Comparison of ENCODE assay signal across 8 cellular contexts in genomic region chr1:213988639-213989070, GRCh38. TPM values are rescaled to one million over a fixed set of nuclear protein-coding genes. Genes with fewer than 3 reads are reported as not detected.
A peak's percentile ranks its signal among the peaks of the same experiment; 100 is the strongest.
DNase-seq lines count a peak whose midpoint lies in the region; ATAC-seq and TF ChIP-seq lines count a peak whose summit lies in the region.

No MANE protein-coding gene starts in this region.

- no peaks in the 10 kb centered on the region for H3K36me3 ChIP-seq in CD8-positive, alpha-beta T cell (ENCODE audit: insufficient read depth, low read length)
- H3K36me3 ChIP-seq in KOPT-K1 (ENCODE audit: insufficient read depth, low read length), result no peaks in the 10 kb centered on the region
- no peaks in the 10 kb centered on the region for H3K36me3 ChIP-seq in thoracic aorta

- peak overlapping the region; percentile 86 for H3K4me3 Mint-ChIP-seq in CD8-positive, alpha-beta T cell
- peak overlapping the region; percentile 93 to 98 (median 96) for H3K4me3 Mint-ChIP-seq in brain

- peak overlapping the region; percentile 43 for H3K4me3 ChIP-seq in CD8-positive, alpha-beta T cell (ENCODE audit: low read depth, low read length)
- H3K4me3 ChIP-seq in thoracic aorta, result peak overlapping the region; percentile 78

- peaks cover 78% of the 10 kb centered on the region for H3K27me3 Mint-ChIP-seq in CD8-positive, alpha-beta T cell (ENCODE audit: low read depth)
- peaks cover 100% of the 10 kb centered on the region for H3K27me3 Mint-ChIP-seq in brain

- no peaks in the 10 kb centered on the region for H3K36me3 Mint-ChIP-seq in CD8-positive, alpha-beta T cell
- no peaks in the 10 kb centered on the region for H3K36me3 Mint-ChIP-seq in brain

- peaks cover 21% of the 10 kb centered on the region for H3K4me1 ChIP-seq in CD8-positive, alpha-beta T cell (ENCODE audit: insufficient read depth, low read length)
- peaks cover 11 to 37% of the 10 kb centered on the region in 2 donors for H3K4me1 ChIP-seq in thoracic aorta (ENCODE audit: control insufficient read depth in 1 of 2, low read depth in 2 of 2)

- TF ChIP-seq CTCF in CD8-positive, alpha-beta T cell (IDR thresholded peaks at IDR 0.05), result no peak
- no peak for TF ChIP-seq CTCF in brain (conservative IDR thresholded peaks at IDR 0.05)
- no peak for TF ChIP-seq CTCF in thoracic aorta (IDR thresholded peaks at IDR 0.05)

- H3K27ac ChIP-seq in CD8-positive, alpha-beta T cell (ENCODE audit: low read depth, low read length), result no peak overlapping the region
- H3K27ac ChIP-seq in KOPT-K1 (ENCODE audit: low read depth, low read length, poor library complexity, severe bottlenecking) (peak overlapping the region; percentile 54), thoracic aorta (peak overlapping the region in 1 of 2 donors; percentile 53)

- DNase-seq in CD8-positive, alpha-beta T cell, result no peak
- peak; percentile 80 for DNase-seq in left kidney (ENCODE audit: low read depth, low spot score)
- DNase-seq in thoracic aorta (ENCODE audit: low spot score), result no peak
- no peak for DNase-seq in NOMO-1 treated with dmso at 0.1 percent for 144 hours (lab: John Stamatoyannopoulos, UW; ENCODE audit: unreplicated experiment)

- peaks cover 37% of the 10 kb centered on the region for H3K4me1 Mint-ChIP-seq in CD8-positive, alpha-beta T cell (ENCODE audit: low read depth)
- H3K4me1 Mint-ChIP-seq in brain, result peaks cover 82% of the 10 kb centered on the region

- no peak for ATAC-seq in CD8-positive, alpha-beta T cell
- no peak for ATAC-seq in thoracic aorta (ENCODE audit: insufficient number of reproducible peaks, low FRiP score, low read depth)
- ATAC-seq in GM18870 (IDR thresholded peaks at IDR 0.05; ENCODE audit: unreplicated experiment), result no peak
- ATAC-seq in GM21390 (IDR thresholded peaks at IDR 0.05; ENCODE audit: unreplicated experiment), result no peak

- peaks cover 34% of the 10 kb centered on the region for H3K27me3 ChIP-seq in CD8-positive, alpha-beta T cell (ENCODE audit: insufficient read depth, low read length)
- H3K27me3 ChIP-seq in thoracic aorta (replicated peaks; ENCODE audit: insufficient read depth), result peaks cover 23% of the 10 kb centered on the region

- CTCF ChIA-PET in CD8-positive, alpha-beta T cell (lab: Charles Lee), result no interaction called here

- POLR2A ChIA-PET in CD8-positive, alpha-beta T cell (lab: Charles Lee), result no interaction called here

- no peaks in the 10 kb centered on the region for H3K9me3 Mint-ChIP-seq in CD8-positive, alpha-beta T cell
- peaks cover 0 to 3% (median 0%) of the 10 kb centered on the region in 5 experiments for H3K9me3 Mint-ChIP-seq in brain

- H3K27ac Mint-ChIP-seq in CD8-positive, alpha-beta T cell, result peak overlapping the region; percentile 9
- H3K27ac Mint-ChIP-seq in brain, result peak overlapping the region; percentile 90 to 99 (median 95)

- no peaks in the 10 kb centered on the region for H3K9me3 ChIP-seq in CD8-positive, alpha-beta T cell (ENCODE audit: low read length)
- H3K9me3 ChIP-seq in KOPT-K1 (ENCODE audit: insufficient read depth, low read length, poor library complexity, severe bottlenecking) (no peaks in the 10 kb centered on the region), thoracic aorta (no peaks in the 10 kb centered on the region)

- intact Hi-C loops in CD8-positive, alpha-beta T cell (cut with DNase I, micrococcal nuclease), result loop anchor here in 1 of 2 experiments (5.0 to 10.0 kb wide), 2 partner anchors 134 to 316 kb away; no protein-coding TSS in a partner anchor

RNA-seq across cellular contexts. Expression of gene PROX1, which starts 0.9 kb away (rescaled TPM):
- not detected for total RNA-seq in CD8-positive, alpha-beta T cell
- 27.9 TPM for polyA plus RNA-seq in brain (ENCODE audit: insufficient read depth, low read depth, low replicate concordance)
- 1 to 10 TPM in 1 of 2 donors, under 1 TPM in 1; 0.21 to 4.3 TPM for total RNA-seq in thoracic aorta
